In genomic region chr9:109329274-109330258, GRCh38 we compare ENCODE assay signal across 10 cellular contexts. TPM values are rescaled to one million over a fixed set of nuclear protein-coding genes. Genes with fewer than 3 reads are reported as not detected.
A peak's percentile ranks its signal among the peaks of the same experiment; 100 is the strongest.
DNase-seq lines count a peak whose midpoint lies in the region; ATAC-seq and TF ChIP-seq lines count a peak whose summit lies in the region.
"Had no signal": no experiment of that assay in that cellular context is flagged by ENCODE, and none has a peak within 500 bp of the region (broad histone marks: within the 10 kb centered on the region; RNA-seq: fewer than 3 reads in every experiment).

No MANE protein-coding gene starts in this region.

- H3K4me3 ChIP-seq in BE2C (ENCODE audit: low read depth, low read length) (peak overlapping the region; percentile 52), epithelial cell of proximal tubule (ENCODE audit: low read depth, low read length) (peak overlapping the region; percentile 3), dorsolateral prefrontal cortex (no peak overlapping the region)

- H3K27ac ChIP-seq in dorsolateral prefrontal cortex = peak overlapping the region in 2 of 59 donors; percentile 37 to 62
- H3K27ac ChIP-seq: neutrophil had no signal

- TF ChIP-seq CTCF in BE2C (IDR thresholded peaks at IDR 0.05; ENCODE audit: low read depth, low read length) = no peak
- no peak for TF ChIP-seq CTCF in epithelial cell of proximal tubule (conservative IDR thresholded peaks at IDR 0.05; ENCODE audit: low read depth, low read length)
- TF ChIP-seq CTCF in dorsolateral prefrontal cortex (IDR thresholded peaks at IDR 0.05 in 54 of 56, conservative IDR thresholded peaks at IDR 0.05 in 2 of 56; ENCODE audit: low read depth in 1 of 56, partially characterized antibody in 56 of 56) = no peak

- ATAC-seq in HG03432 (IDR thresholded peaks at IDR 0.05; ENCODE audit: unreplicated experiment) = no peak

- H3K36me3 ChIP-seq in BE2C = no peaks in the 10 kb centered on the region
- H3K36me3 ChIP-seq: neutrophil had no signal

- DNase-seq in BE2C (peak; percentile 88), NCI-H2107 (lab: John Stamatoyannopoulos, UW) (peak; percentile 20), epithelial cell of proximal tubule (ENCODE audit: low read depth) (no peak), myocyte (ENCODE audit: low read depth) (peak; percentile 40), dorsolateral prefrontal cortex (no peak), GM19240 (ENCODE audit: insufficient read length, low spot score) (no peak)
- no peak for DNase-seq in activated naive CD4-positive, alpha-beta T cell (lab: John Stamatoyannopoulos, UW)
- DNase-seq: substantia nigra had no signal

- H3K27me3 ChIP-seq in BE2C (no peaks in the 10 kb centered on the region), dorsolateral prefrontal cortex (no peaks in the 10 kb centered on the region)

- no peaks in the 10 kb centered on the region for H3K9me3 ChIP-seq in BE2C
- H3K9me3 ChIP-seq: neutrophil had no signal

- intact Hi-C loops in dorsolateral prefrontal cortex (cut with DNase I) = loop anchor here in 1 of 2 donors (10.0 kb wide), 1 partner anchor 145 kb away; no protein-coding TSS in a partner anchor

- peaks cover 10% of the 10 kb centered on the region for H3K4me1 ChIP-seq in BE2C

RNA-seq across cellular contexts. Expression of gene EPB41L4B, which starts 8.7 kb away (rescaled TPM):
- 0.19 TPM for polyA plus RNA-seq in BE2C (2012; ENCODE audit: insufficient read depth, insufficient read length, low read depth)
- total RNA-seq in epithelial cell of proximal tubule (5.9 and 7.6 TPM in 2 replicates), myocyte (0.10 and 0.70 TPM in 2 replicates), dorsolateral prefrontal cortex (10 to 100 TPM in 119 of 120 experiments, 1 to 10 TPM in 1; 9.2 to 51.1 (median 29.8) TPM)
- 0.26 TPM for polyA plus RNA-seq in myocyte (2012)

Comparison
In these comparisons a context has a peak if more than half of its experiments do, and no peak if none do; other contexts are left out.
1. DNase-seq: peak in BE2C (single experiment), NCI-H2107 (single experiment) and myocyte (single experiment); none in epithelial cell of proximal tubule (single experiment), activated naive CD4-positive, alpha-beta T cell (0 of 4), dorsolateral prefrontal cortex (0 of 10) and GM19240 (single experiment).
2. H3K4me3 ChIP-seq: peak in BE2C (single experiment) and epithelial cell of proximal tubule (single experiment); none in dorsolateral prefrontal cortex (0 of 59).